Comparison of ENCODE assay signal across 1 cellular context in the genomic region with DNA sequence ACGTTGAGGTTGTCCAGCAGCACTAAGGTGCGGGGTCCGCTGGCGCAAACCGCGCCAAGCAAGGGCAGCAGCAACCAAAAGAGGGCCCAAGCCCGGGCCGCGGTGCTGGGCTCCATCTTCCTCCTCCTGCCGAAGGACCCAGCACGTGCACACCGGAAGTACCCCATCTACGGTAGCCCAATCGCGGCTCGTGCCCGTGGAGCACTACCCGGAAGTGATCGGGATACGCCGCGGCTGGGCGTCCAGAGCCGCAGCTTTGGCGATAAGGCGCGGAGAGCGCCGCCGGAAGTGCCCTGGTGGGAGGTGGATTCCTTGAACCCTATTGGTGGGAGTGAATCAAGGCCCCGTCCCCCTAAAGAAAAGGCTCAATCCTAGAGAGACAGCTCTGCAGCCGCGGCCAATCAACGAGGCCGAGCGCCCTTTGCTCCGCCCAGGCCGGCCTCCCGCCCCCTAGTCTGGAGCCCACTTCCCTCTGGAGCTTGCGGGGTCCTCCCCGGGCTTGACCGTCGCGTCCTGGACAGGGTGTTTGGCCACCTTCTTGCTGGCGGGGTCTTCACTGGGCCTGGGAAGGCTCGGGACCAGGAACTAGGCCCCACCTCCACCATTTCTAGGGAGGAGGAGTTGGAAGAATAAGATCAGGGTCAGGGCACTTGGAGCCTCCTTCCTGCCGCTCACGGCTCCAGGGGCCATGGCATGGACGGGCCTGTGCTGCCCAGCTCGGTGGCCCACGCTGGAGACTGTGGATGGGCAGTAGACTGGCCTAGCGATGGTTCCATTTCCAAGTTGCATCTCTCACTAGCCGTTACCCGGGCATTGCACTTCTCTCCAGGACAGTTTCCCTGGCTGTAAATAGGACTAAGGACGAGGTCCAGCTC.
TF ChIP-seq lines count a peak whose summit lies in the region.

Gene DDOST (minus strand): TSS at position 135 of the 875 bp plus-strand sequence. CDS start 19 bp downstream, at position 116.

TF ChIP-seq in SK-N-SH, 30 proteins besides CTCF, POLR2A, EP300 and RAD21 (continued from another document):
- TF ChIP-seq, protein P1, sequence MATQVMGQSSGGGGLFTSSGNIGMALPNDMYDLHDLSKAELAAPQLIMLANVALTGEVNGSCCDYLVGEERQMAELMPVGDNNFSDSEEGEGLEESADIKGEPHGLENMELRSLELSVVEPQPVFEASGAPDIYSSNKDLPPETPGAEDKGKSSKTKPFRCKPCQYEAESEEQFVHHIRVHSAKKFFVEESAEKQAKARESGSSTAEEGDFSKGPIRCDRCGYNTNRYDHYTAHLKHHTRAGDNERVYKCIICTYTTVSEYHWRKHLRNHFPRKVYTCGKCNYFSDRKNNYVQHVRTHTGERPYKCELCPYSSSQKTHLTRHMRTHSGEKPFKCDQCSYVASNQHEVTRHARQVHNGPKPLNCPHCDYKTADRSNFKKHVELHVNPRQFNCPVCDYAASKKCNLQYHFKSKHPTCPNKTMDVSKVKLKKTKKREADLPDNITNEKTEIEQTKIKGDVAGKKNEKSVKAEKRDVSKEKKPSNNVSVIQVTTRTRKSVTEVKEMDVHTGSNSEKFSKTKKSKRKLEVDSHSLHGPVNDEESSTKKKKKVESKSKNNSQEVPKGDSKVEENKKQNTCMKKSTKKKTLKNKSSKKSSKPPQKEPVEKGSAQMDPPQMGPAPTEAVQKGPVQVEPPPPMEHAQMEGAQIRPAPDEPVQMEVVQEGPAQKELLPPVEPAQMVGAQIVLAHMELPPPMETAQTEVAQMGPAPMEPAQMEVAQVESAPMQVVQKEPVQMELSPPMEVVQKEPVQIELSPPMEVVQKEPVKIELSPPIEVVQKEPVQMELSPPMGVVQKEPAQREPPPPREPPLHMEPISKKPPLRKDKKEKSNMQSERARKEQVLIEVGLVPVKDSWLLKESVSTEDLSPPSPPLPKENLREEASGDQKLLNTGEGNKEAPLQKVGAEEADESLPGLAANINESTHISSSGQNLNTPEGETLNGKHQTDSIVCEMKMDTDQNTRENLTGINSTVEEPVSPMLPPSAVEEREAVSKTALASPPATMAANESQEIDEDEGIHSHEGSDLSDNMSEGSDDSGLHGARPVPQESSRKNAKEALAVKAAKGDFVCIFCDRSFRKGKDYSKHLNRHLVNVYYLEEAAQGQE (IDR thresholded peaks at IDR 0.05; ENCODE audit: low read depth, low read length): 0 out of 2 replicates have a peak, but pooled peaks have one; percentile 44
- TF ChIP-seq CHD2 (IDR thresholded peaks at IDR 0.05; ENCODE audit: low read length, partially characterized antibody): peak; percentile 93
- TF ChIP-seq RFX5 (IDR thresholded peaks at IDR 0.05; ENCODE audit: low read length): peak; percentile 37; the same call in 1 of the 2 replicates
- TF ChIP-seq GABPA (IDR thresholded peaks at IDR 0.05; ENCODE audit: low read depth): peak; percentile 95
- no peak for TF ChIP-seq RXRA (IDR thresholded peaks at IDR 0.05; ENCODE audit: borderline replicate concordance, low read depth)
- TF ChIP-seq RCOR1 (IDR thresholded peaks at IDR 0.05; ENCODE audit: low read length): peak; percentile 25; the same call in 1 of the 2 replicates
- no peak for TF ChIP-seq TCF12 (IDR thresholded peaks at IDR 0.05)
- no peak for TF ChIP-seq MEF2A (IDR thresholded peaks at IDR 0.05; ENCODE audit: borderline replicate concordance, low read depth)
- peak; percentile 55; the same call in 1 of the 2 replicates for TF ChIP-seq SIN3A (IDR thresholded peaks at IDR 0.05; ENCODE audit: borderline replicate concordance, low read depth, low read length)
- TF ChIP-seq ELF1 (IDR thresholded peaks at IDR 0.05): peak; percentile 91
- TF ChIP-seq IRF3 (IDR thresholded peaks at IDR 0.05; ENCODE audit: low read depth, low read length): peak; percentile 82
- no peak for TF ChIP-seq JUND (IDR thresholded peaks at IDR 0.05)
- TF ChIP-seq, protein P2, sequence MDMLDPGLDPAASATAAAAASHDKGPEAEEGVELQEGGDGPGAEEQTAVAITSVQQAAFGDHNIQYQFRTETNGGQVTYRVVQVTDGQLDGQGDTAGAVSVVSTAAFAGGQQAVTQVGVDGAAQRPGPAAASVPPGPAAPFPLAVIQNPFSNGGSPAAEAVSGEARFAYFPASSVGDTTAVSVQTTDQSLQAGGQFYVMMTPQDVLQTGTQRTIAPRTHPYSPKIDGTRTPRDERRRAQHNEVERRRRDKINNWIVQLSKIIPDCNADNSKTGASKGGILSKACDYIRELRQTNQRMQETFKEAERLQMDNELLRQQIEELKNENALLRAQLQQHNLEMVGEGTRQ (IDR thresholded peaks at IDR 0.05; ENCODE audit: borderline replicate concordance, low read depth, low read length): no peak
- TF ChIP-seq, protein P3, sequence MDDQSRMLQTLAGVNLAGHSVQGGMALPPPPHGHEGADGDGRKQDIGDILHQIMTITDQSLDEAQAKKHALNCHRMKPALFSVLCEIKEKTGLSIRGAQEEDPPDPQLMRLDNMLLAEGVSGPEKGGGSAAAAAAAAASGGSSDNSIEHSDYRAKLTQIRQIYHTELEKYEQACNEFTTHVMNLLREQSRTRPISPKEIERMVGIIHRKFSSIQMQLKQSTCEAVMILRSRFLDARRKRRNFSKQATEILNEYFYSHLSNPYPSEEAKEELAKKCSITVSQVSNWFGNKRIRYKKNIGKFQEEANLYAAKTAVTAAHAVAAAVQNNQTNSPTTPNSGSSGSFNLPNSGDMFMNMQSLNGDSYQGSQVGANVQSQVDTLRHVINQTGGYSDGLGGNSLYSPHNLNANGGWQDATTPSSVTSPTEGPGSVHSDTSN (IDR thresholded peaks at IDR 0.05): no peak
- TF ChIP-seq TAF1 (IDR thresholded peaks at IDR 0.05; ENCODE audit: borderline replicate concordance, low read depth, low read length): peak; percentile 58; the same call in 1 of the 2 replicates
